1 cellular context compared by ENCODE assay signal in the genomic region with DNA sequence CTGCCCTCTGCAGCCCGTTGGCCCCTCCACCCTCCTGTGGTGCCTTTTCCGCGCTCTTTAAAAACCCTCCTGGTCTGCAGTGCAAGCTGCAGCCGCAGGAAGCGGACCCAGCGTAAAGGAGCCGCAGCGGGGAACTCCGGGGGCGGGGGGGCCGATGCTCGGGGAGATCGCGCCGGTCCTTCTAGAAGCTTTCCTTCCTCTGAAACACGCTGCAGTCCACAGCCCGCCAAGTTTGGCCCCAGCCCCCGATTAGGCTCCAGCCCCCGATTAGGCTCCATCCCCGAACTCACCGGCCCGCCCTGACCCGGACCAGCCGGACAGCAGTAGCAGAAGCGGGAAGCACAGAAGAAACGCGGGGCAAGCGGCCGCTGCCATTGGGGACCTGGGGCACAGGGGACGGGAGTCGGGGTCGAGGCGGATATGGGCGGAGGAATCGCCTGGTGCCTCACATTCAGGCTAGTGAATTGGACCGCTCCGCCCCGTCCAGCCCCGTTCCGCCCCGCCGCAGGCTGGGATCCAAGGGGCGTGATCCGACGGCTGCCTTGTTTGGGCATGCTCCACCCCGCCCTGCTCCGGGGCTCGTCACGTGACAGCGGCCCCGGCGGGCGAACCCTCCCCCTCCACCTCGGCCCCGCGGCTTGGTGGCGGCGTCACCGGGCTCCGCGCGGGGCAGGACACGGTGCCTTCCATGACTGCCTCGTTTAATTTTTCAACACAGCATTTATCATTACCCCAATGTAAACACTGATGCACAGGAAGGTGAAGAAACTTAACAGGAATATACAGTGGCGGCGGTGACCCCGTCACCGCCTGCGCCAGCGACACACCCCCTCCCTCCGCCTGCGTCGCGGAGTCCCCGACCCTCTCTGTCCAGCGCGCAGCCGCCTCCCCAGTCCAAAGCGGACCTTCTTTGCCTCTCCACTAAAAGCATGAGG.
TF ChIP-seq lines count a peak whose summit lies in the region.

No MANE protein-coding gene starts in this region.

TF ChIP-seq in H1, 55 proteins besides CTCF, POLR2A, EP300 and RAD21 (continued from another document):
- peak; percentile 37; the same call in 1 of the 2 replicates for TF ChIP-seq SP1 (IDR thresholded peaks at IDR 0.05; ENCODE audit: low read depth, low read length)
